9 cellular contexts compared by ENCODE assay signal in genomic region chr3:175149675-175150074, GRCh38.
A peak's percentile ranks its signal among the peaks of the same experiment; 100 is the strongest.
DNase-seq lines count a peak whose midpoint lies in the region; ATAC-seq, FAIRE-seq and TF ChIP-seq lines count a peak whose summit lies in the region.
"Had no signal": no experiment of that assay in that cellular context is flagged by ENCODE, and none has a peak within 500 bp of the region (broad histone marks: within the 10 kb centered on the region; RNA-seq: fewer than 3 reads in every experiment).

No MANE protein-coding gene starts in this region.

- H3K23ac ChIP-seq in H9 (ENCODE audit: insufficient read length, low read depth, low read length): no peak overlapping the region

- no peaks in the 10 kb centered on the region for H4K20me1 ChIP-seq in HepG2 (ENCODE audit: insufficient read depth, low read length)
- H4K20me1 ChIP-seq in H9 (ENCODE audit: control insufficient read depth, insufficient read depth, insufficient read length): no peaks in the 10 kb centered on the region

- no peak overlapping the region for H2AK5ac ChIP-seq in H9 (ENCODE audit: insufficient read length, low read length)

- H3K4me3 Mint-ChIP-seq in H9: no peak overlapping the region
- no peak overlapping the region for H3K4me3 Mint-ChIP-seq in activated T-helper 2 cell treated with anti-CD3 and anti-CD28 coated beads, Interferon-gamma antibody, Interleukin-2, Interleukin-4, amounts not matched to agents 10 μg/mL and 5 μg/mL and 100 μg/mL, durations not matched to agents 14 hours and 24 hours and 36 hours (ENCODE audit: low read depth)
- no peak overlapping the region for H3K4me3 Mint-ChIP-seq in type B pancreatic cell
- H3K4me3 Mint-ChIP-seq: dendritic cell treated with granulocyte-macrophage colony-stimulating factor and Interleukin-4, amounts not matched to agents 40 ng/mL and 50 ng/mL, for 4 days had no signal

- no peak for TF ChIP-seq POLR2A in HepG2 (IDR thresholded peaks at IDR 0.05; ENCODE audit: insufficient read depth in 1 of 2, low read depth in 2 of 2, low read length in 2 of 2)

- in situ Hi-C loops in HepG2 (cut with HindIII; ENCODE audit: extremely low pct_ligation_motif_present, low pct_unique_long_range_greater_than_20kb): no loop called here

- no peaks in the 10 kb centered on the region for H3K36me3 ChIP-seq in HepG2 (replicated peaks in 1 of 2; ENCODE audit: control insufficient read depth in 1 of 2, insufficient read depth in 2 of 2, low read length in 2 of 2)

- H3K27ac ChIP-seq in HepG2 (ENCODE audit: extremely low read length, insufficient read depth, low read length): no peak overlapping the region
- H3K27ac ChIP-seq in H9 (ENCODE audit: insufficient read length, low read depth, low read length): no peak overlapping the region

- H3K56ac ChIP-seq in H9 (ENCODE audit: insufficient read length, low read depth, low read length): no peak overlapping the region

- H3K79me1 ChIP-seq in H9 (ENCODE audit: insufficient read depth, low read depth, low read length, poor library complexity, severe bottlenecking): no peaks in the 10 kb centered on the region

- no peak overlapping the region for H2BK20ac ChIP-seq in H9 (ENCODE audit: low read depth, low read length, poor library complexity, severe bottlenecking)

- TF ChIP-seq CTCF in HepG2 (CRISPR knock-in tag; IDR thresholded peaks at IDR 0.05) (no peak), H9 (conservative IDR thresholded peaks at IDR 0.05) (no peak), type B pancreatic cell (conservative IDR thresholded peaks at IDR 0.05) (no peak)

- no peak for TF ChIP-seq RAD21 in HepG2 (CRISPR knock-in tag; IDR thresholded peaks at IDR 0.05)

- no peaks in the 10 kb centered on the region for H3K23me2 ChIP-seq in H9 (ENCODE audit: insufficient read length, low read depth, low read length, poor library complexity, severe bottlenecking)

- H3K27me3 Mint-ChIP-seq in H9 (ENCODE audit: low read depth) (no peaks in the 10 kb centered on the region), type B pancreatic cell (no peaks in the 10 kb centered on the region)
- no peaks in the 10 kb centered on the region for H3K27me3 Mint-ChIP-seq in activated T-helper 2 cell treated with anti-CD3 and anti-CD28 coated beads, Interferon-gamma antibody, Interleukin-2, Interleukin-4, amounts not matched to agents 10 μg/mL and 5 μg/mL and 100 μg/mL, durations not matched to agents 14 hours and 24 hours and 36 hours (ENCODE audit: low read depth)
- H3K27me3 Mint-ChIP-seq: dendritic cell treated with granulocyte-macrophage colony-stimulating factor and Interleukin-4, amounts not matched to agents 40 ng/mL and 50 ng/mL, for 4 days had no signal

- H3K27me3 ChIP-seq in HepG2 (ENCODE audit: control insufficient read depth in 1 of 2, insufficient read depth in 2 of 2, low read length in 2 of 2) (no peaks in the 10 kb centered on the region), H9 (ENCODE audit: insufficient read depth, low read length) (no peaks in the 10 kb centered on the region)

- H3K9ac ChIP-seq in HepG2 (ENCODE audit: insufficient read depth, low read depth, low read length): no peak overlapping the region
- no peak overlapping the region for H3K9ac ChIP-seq in H9 (ENCODE audit: extremely low read depth, insufficient read length, low read length)

- 5% methylated on average over 4 of the region's 4 CpGs for WGBS in HepG2 (ENCODE audit: low lambda C conversion rate)
- no CpG with 5 or more reads among the region's 4 CpGs for WGBS in H9 (ENCODE audit: extremely low coverage, insufficient read length, low lambda C conversion rate)

- H2BK5ac ChIP-seq in H9 (ENCODE audit: insufficient read length, low read length): no peak overlapping the region

- H2AFZ ChIP-seq in HepG2 (ENCODE audit: low read length) (no peak overlapping the region), H9 (ENCODE audit: low read length) (no peak overlapping the region)

- H3T11ph ChIP-seq in H9 (ENCODE audit: low read length): no peak overlapping the region

- POLR2A ChIA-PET in HepG2 (lab: Yijun Ruan, JAX): no interaction called here

- no peak overlapping the region for H4K5ac ChIP-seq in H9 (ENCODE audit: insufficient read length, low read depth, low read length)

- H3K79me2 ChIP-seq in HepG2 (ENCODE audit: insufficient read depth, low read length) (no peaks in the 10 kb centered on the region), H9 (ENCODE audit: insufficient read depth, low read length) (no peaks in the 10 kb centered on the region)

- ATAC-seq in GM18867 (IDR thresholded peaks at IDR 0.05; ENCODE audit: unreplicated experiment): peak; percentile 94
- peak; percentile 85 for ATAC-seq in HG03354 (IDR thresholded peaks at IDR 0.05; ENCODE audit: poor library complexity, severe bottlenecking, unreplicated experiment)
- ATAC-seq in HepG2: no peak

- no peak overlapping the region for H2BK15ac ChIP-seq in H9 (ENCODE audit: low read depth, low read length)

- no peaks in the 10 kb centered on the region for H3K4me1 ChIP-seq in HepG2 (ENCODE audit: insufficient read depth, low read length)
- no peaks in the 10 kb centered on the region; the same call in 1 of the 2 replicates for H3K4me1 ChIP-seq in H9 (ENCODE audit: insufficient read depth, low read length)

- no peak overlapping the region for H3K4me2 ChIP-seq in HepG2 (ENCODE audit: low read depth, low read length)
- H3K4me2 ChIP-seq in H9 (ENCODE audit: insufficient read depth, insufficient read length, low read length): no peak overlapping the region

- H2BK120ac ChIP-seq in H9 (ENCODE audit: low read depth, low read length, poor library complexity, severe bottlenecking): no peak overlapping the region

- H3K9me3 Mint-ChIP-seq in H9 (no peaks in the 10 kb centered on the region; a peak in 2 of 5 replicates), type B pancreatic cell (peaks cover 6% of the 10 kb centered on the region)
- peaks cover 8% of the 10 kb centered on the region for H3K9me3 Mint-ChIP-seq in activated T-helper 2 cell treated with anti-CD3 and anti-CD28 coated beads, Interferon-gamma antibody, Interleukin-2, Interleukin-4, amounts not matched to agents 10 μg/mL and 5 μg/mL and 100 μg/mL, durations not matched to agents 14 hours and 24 hours and 36 hours

- no peak overlapping the region for H2BK12ac ChIP-seq in H9 (ENCODE audit: insufficient read length, low read depth, low read length)

- intact Hi-C loops in HepG2 (cut with micrococcal nuclease; ENCODE audit: unreplicated experiment): no loop called here
- intact Hi-C loops in activated T-helper 2 cell treated with anti-CD3 and anti-CD28 coated beads, Interferon-gamma antibody, Interleukin-2, Interleukin-4, amounts not matched to agents 10 μg/mL and 5 μg/mL and 100 μg/mL, durations not matched to agents 14 hours and 24 hours and 36 hours (cut with micrococcal nuclease): no loop called here

- H3K27ac Mint-ChIP-seq in H9: no peak overlapping the region
- H3K27ac Mint-ChIP-seq in activated T-helper 2 cell treated with anti-CD3 and anti-CD28 coated beads, Interferon-gamma antibody, Interleukin-2, Interleukin-4, amounts not matched to agents 10 μg/mL and 5 μg/mL and 100 μg/mL, durations not matched to agents 14 hours and 24 hours and 36 hours: no peak overlapping the region
- H3K27ac Mint-ChIP-seq in type B pancreatic cell: no peak overlapping the region
- H3K27ac Mint-ChIP-seq: dendritic cell treated with granulocyte-macrophage colony-stimulating factor and Interleukin-4, amounts not matched to agents 40 ng/mL and 50 ng/mL, for 4 days had no signal

- peaks cover 14 to 16% of the 10 kb centered on the region in 2 experiments for H3K4me1 Mint-ChIP-seq in H9
- no peaks in the 10 kb centered on the region for H3K4me1 Mint-ChIP-seq in activated T-helper 2 cell treated with anti-CD3 and anti-CD28 coated beads, Interferon-gamma antibody, Interleukin-2, Interleukin-4, amounts not matched to agents 10 μg/mL and 5 μg/mL and 100 μg/mL, durations not matched to agents 14 hours and 24 hours and 36 hours (ENCODE audit: low read depth)
- peaks cover 6% of the 10 kb centered on the region for H3K4me1 Mint-ChIP-seq in type B pancreatic cell (ENCODE audit: unreplicated experiment)

- H4K8ac ChIP-seq in H9 (replicated peaks; ENCODE audit: insufficient read length, low read depth, low read length): no peak overlapping the region

- peak; percentile 62 to 87 for DNase-seq in NCI-H446 (lab: John Stamatoyannopoulos, UW)
- peak; percentile 1 for DNase-seq in HepG2 (ENCODE audit: low spot score)
- no peak for DNase-seq in H9
- DNase-seq in activated T-helper 2 cell treated with anti-CD3 and anti-CD28 coated beads, Interferon-gamma antibody, Interleukin-2, Interleukin-4, amounts not matched to agents 10 μg/mL and 5 μg/mL and 100 μg/mL, durations not matched to agents 14 hours and 24 hours and 36 hours (ENCODE audit: low spot score): no peak
- DNase-seq in type B pancreatic cell (ENCODE audit: extremely low spot score, unreplicated experiment): no peak
- no peak for DNase-seq in EL

- no peaks in the 10 kb centered on the region for H3K36me3 Mint-ChIP-seq in H9 (ENCODE audit: insufficient read depth in 1 of 3, low read depth in 3 of 3)
- H3K36me3 Mint-ChIP-seq in activated T-helper 2 cell treated with anti-CD3 and anti-CD28 coated beads, Interferon-gamma antibody, Interleukin-2, Interleukin-4, amounts not matched to agents 10 μg/mL and 5 μg/mL and 100 μg/mL, durations not matched to agents 14 hours and 24 hours and 36 hours (ENCODE audit: low read depth): no peaks in the 10 kb centered on the region
- H3K36me3 Mint-ChIP-seq in type B pancreatic cell: peaks cover 5% of the 10 kb centered on the region

- H3K9me3 ChIP-seq in HepG2 (ENCODE audit: low read length): no peaks in the 10 kb centered on the region; the same call in 1 of the 2 replicates
- no peaks in the 10 kb centered on the region for H3K9me3 ChIP-seq in H9 (ENCODE audit: control insufficient read depth, low read depth, low read length)

- BruUV-seq in HepG2 (replicated peaks; lab: Mats Ljungman, UMichigan): no TSS peak

- no peak overlapping the region for H3K4me3 ChIP-seq in HepG2 (replicated peaks in 1 of 3; ENCODE audit: insufficient read depth in 1 of 3, low read depth in 2 of 3, low read length in 3 of 3)

- H3K4ac ChIP-seq in H9 (ENCODE audit: low read depth, low read length): no peak overlapping the region

- no peak overlapping the region for H3K14ac ChIP-seq in H9 (ENCODE audit: insufficient read depth, low read length)

- no peak for FAIRE-seq in HepG2 (lab: Jason Lieb, UNC)

- H3K18ac ChIP-seq in H9 (ENCODE audit: insufficient read length, low read depth, low read length): no peak overlapping the region

- no peak for TF ChIP-seq EP300 in HepG2 (IDR thresholded peaks at IDR 0.05; ENCODE audit: low read depth in 2 of 2, low read length in 2 of 2)
- TF ChIP-seq EP300 in HepG2 (CRISPR knock-in tag; IDR thresholded peaks at IDR 0.05; ENCODE audit: borderline replicate concordance): no peak

- H4K91ac ChIP-seq in H9 (ENCODE audit: insufficient read length, low read depth, low read length): no peak overlapping the region

- CTCF ChIA-PET in HepG2 (lab: Yijun Ruan, JAX; ENCODE audit: low intra/inter-chr PET ratio, low total read pairs): no interaction called here

Comparison
In these comparisons a context has a peak if more than half of its experiments do, and no peak if none do; other contexts are left out.
1. DNase-seq: peak in NCI-H446 (2 of 2) and HepG2 (single experiment); none in H9 (single experiment), activated T-helper 2 cell treated with anti-CD3 and anti-CD28 coated beads, Interferon-gamma antibody, Interleukin-2, Interleukin-4, amounts not matched to agents 10 μg/mL and 5 μg/mL and 100 μg/mL, durations not matched to agents 14 hours and 24 hours and 36 hours (single experiment), type B pancreatic cell (single experiment) and EL (single experiment).